8 cellular contexts compared by ENCODE assay signal in genomic region chr5:10441992-10442435, GRCh38. TPM values are rescaled to one million over a fixed set of nuclear protein-coding genes. Genes with fewer than 3 reads are reported as not detected.
DNase-seq lines count a peak whose midpoint lies in the region; ATAC-seq and TF ChIP-seq lines count a peak whose summit lies in the region.

No MANE protein-coding gene starts in this region.

- ATAC-seq in GM19351 (IDR thresholded peaks at IDR 0.05; ENCODE audit: unreplicated experiment) (peak; percentile 43), HG03280 (IDR thresholded peaks at IDR 0.05; ENCODE audit: unreplicated experiment) (peak; percentile 47)
- peak; percentile 62 for ATAC-seq in stimulated activated naive CD8-positive, alpha-beta T cell treated with anti-CD3 and anti-CD28 coated beads, Interleukin-15, amount 100 ng/mL, for 72 hours

- H3K27ac Mint-ChIP-seq in activated naive CD8-positive, alpha-beta T cell treated with anti-CD3 and anti-CD28 coated beads for 36 hours, result no peak overlapping the region
- peak overlapping the region in 1 of 2 donors; percentile 49 for H3K27ac Mint-ChIP-seq in stimulated activated naive CD8-positive, alpha-beta T cell treated with anti-CD3 and anti-CD28 coated beads, Interleukin-15, amount 100 ng/mL, for 72 hours

- H3K9me3 Mint-ChIP-seq in activated naive CD8-positive, alpha-beta T cell treated with anti-CD3 and anti-CD28 coated beads for 36 hours, result peaks cover 4% of the 10 kb centered on the region
- H3K9me3 Mint-ChIP-seq in stimulated activated naive CD8-positive, alpha-beta T cell treated with anti-CD3 and anti-CD28 coated beads, Interleukin-15, amount 100 ng/mL, for 72 hours, result peaks cover 0 to 4% of the 10 kb centered on the region in 2 donors

- no peaks in the 10 kb centered on the region for H3K36me3 Mint-ChIP-seq in activated naive CD8-positive, alpha-beta T cell treated with anti-CD3 and anti-CD28 coated beads for 36 hours

- H3K27me3 ChIP-seq in iPS-20b (ENCODE audit: insufficient read depth, low read length), result peaks cover 37% of the 10 kb centered on the region

- TF ChIP-seq CTCF in C4-2B (conservative IDR thresholded peaks at IDR 0.05), result no peak

- H3K4me1 ChIP-seq in iPS-20b (ENCODE audit: insufficient read depth, low read length), result no peaks in the 10 kb centered on the region; the same call in 1 of the 2 replicates

- no peaks in the 10 kb centered on the region for H3K36me3 ChIP-seq in iPS-20b (ENCODE audit: insufficient read depth, low read depth, low read length)

- peak overlapping the region; percentile 74 for H3K4me3 Mint-ChIP-seq in activated naive CD8-positive, alpha-beta T cell treated with anti-CD3 and anti-CD28 coated beads for 36 hours
- H3K4me3 Mint-ChIP-seq in stimulated activated naive CD8-positive, alpha-beta T cell treated with anti-CD3 and anti-CD28 coated beads, Interleukin-15, amount 100 ng/mL, for 72 hours, result peak overlapping the region; percentile 80 to 87

- H3K27me3 Mint-ChIP-seq in activated naive CD8-positive, alpha-beta T cell treated with anti-CD3 and anti-CD28 coated beads for 36 hours, result peaks cover 6% of the 10 kb centered on the region
- H3K27me3 Mint-ChIP-seq in stimulated activated naive CD8-positive, alpha-beta T cell treated with anti-CD3 and anti-CD28 coated beads, Interleukin-15, amount 100 ng/mL, for 72 hours, result peaks cover 16% of the 10 kb centered on the region

- peak overlapping the region; percentile 77 for H3K4me3 ChIP-seq in iPS-20b (ENCODE audit: low read length)

- H3K27ac ChIP-seq in C4-2B (peak overlapping the region; percentile 43; the same call in 1 of the 2 replicates), iPS-20b (ENCODE audit: low read length) (no peak overlapping the region)

- peaks cover 31% of the 10 kb centered on the region for H3K4me1 Mint-ChIP-seq in activated naive CD8-positive, alpha-beta T cell treated with anti-CD3 and anti-CD28 coated beads for 36 hours
- H3K4me1 Mint-ChIP-seq in stimulated activated naive CD8-positive, alpha-beta T cell treated with anti-CD3 and anti-CD28 coated beads, Interleukin-15, amount 100 ng/mL, for 72 hours, result peaks cover 43% of the 10 kb centered on the region

- no peaks in the 10 kb centered on the region for H3K9me3 ChIP-seq in iPS-20b (ENCODE audit: insufficient read depth, low read depth, low read length)

- no peak for DNase-seq in activated naive CD8-positive, alpha-beta T cell treated with anti-CD3 and anti-CD28 coated beads for 36 hours
- peak in 1 of 2 donors; percentile 17 for DNase-seq in stimulated activated naive CD8-positive, alpha-beta T cell treated with anti-CD3 and anti-CD28 coated beads, Interleukin-15, amount 100 ng/mL, for 72 hours
- DNase-seq in superior temporal gyrus (ENCODE audit: extremely low spot score), result no peak
- no peak for DNase-seq in KG1 (lab: John Stamatoyannopoulos, UW)

- H3K9ac ChIP-seq in iPS-20b (ENCODE audit: low read depth, low read length), result no peak overlapping the region

RNA-seq across cellular contexts. Expression of gene ROPN1L, which starts 0.3 kb away (rescaled TPM):
- not detected for total RNA-seq in activated naive CD8-positive, alpha-beta T cell treated with anti-CD3 and anti-CD28 coated beads for 36 hours
